In the genomic region with DNA sequence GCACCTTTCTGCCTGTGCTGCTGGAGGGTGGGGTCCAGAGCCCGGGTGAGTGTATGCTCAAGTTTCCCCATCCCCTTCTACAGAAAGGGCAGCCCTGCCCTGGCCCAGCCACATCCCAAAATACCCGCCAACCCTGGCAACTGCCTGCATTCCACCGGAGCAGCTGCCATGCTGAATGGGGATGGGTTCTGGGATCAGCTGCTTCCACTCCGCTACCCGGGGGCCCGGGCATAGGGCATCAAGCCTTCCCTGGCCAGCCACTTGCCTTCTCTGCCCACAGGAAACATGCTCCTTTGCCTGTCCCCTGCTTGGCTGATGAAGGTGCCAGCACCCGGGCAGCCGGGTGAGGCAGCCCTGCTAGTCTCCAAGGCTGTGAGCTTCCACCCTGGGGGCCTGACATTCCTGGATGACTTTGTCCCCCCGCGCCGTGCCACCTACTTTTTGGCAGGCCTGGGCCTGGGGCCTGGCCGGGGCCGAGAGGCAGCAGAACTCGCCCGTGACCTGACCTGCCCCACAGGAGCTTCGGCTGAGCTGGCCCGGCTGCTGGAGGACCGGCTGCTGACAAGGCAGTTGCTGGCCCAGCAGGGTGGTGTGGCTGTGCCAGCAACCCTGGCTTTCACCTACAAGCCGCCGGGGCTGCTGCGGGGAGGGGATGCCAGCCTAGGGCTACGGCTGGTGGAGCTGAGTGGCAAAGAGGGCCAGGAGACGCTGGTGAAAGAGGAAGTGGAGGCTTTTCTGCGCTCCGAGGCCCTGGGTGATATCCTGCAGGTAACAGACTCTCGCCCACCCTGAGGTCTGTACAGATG, we compare ENCODE assay signal across 10 cellular contexts. TPM values are rescaled to one million over a fixed set of nuclear protein-coding genes. Genes with fewer than 3 reads are reported as not detected.
DNase-seq lines count a peak whose midpoint lies in the region; ATAC-seq and TF ChIP-seq lines count a peak whose summit lies in the region.
"Had no signal": no experiment of that assay in that cellular context is flagged by ENCODE, and none has a peak within 500 bp of the region (broad histone marks: within the 10 kb centered on the region; RNA-seq: fewer than 3 reads in every experiment).

No MANE protein-coding gene starts in this region.

- H3K27ac ChIP-seq in CD4-positive, alpha-beta T cell (ENCODE audit: low read depth, low read length): peak overlapping the region; percentile 79
- H3K27ac ChIP-seq in KOPT-K1 (ENCODE audit: low read depth, low read length, poor library complexity, severe bottlenecking): peak overlapping the region; percentile 91

- peak in 6 of 10 experiments; percentile 39 to 63 (median 46) for DNase-seq in CD4-positive, alpha-beta T cell
- DNase-seq in naive B cell (peak; percentile 85), NCI-H1417 (lab: John Stamatoyannopoulos, UW) (no peak), omental fat pad (ENCODE audit: low spot score) (no peak), GOT3 (lab: John Stamatoyannopoulos, UW) (no peak)
- DNase-seq: KG1 had no signal

- peaks cover 4% of the 10 kb centered on the region for H3K36me3 Mint-ChIP-seq in CD4-positive, alpha-beta T cell (ENCODE audit: low read depth)
- no peaks in the 10 kb centered on the region for H3K36me3 Mint-ChIP-seq in activated naive CD8-positive, alpha-beta T cell
- no peaks in the 10 kb centered on the region for H3K36me3 Mint-ChIP-seq in naive B cell

- peaks cover 63% of the 10 kb centered on the region for H3K4me1 Mint-ChIP-seq in CD4-positive, alpha-beta T cell (ENCODE audit: low read depth)
- H3K4me1 Mint-ChIP-seq in activated naive CD8-positive, alpha-beta T cell (ENCODE audit: low read depth): peaks cover 48% of the 10 kb centered on the region
- H3K4me1 Mint-ChIP-seq in naive B cell: peaks cover 59 to 74% (median 65%) of the 10 kb centered on the region in 3 donors

- TF ChIP-seq CTCF in CD4-positive, alpha-beta T cell (IDR thresholded peaks at IDR 0.05): no peak
- no peak for TF ChIP-seq CTCF in omental fat pad (IDR thresholded peaks at IDR 0.05)

- no peaks in the 10 kb centered on the region for H3K27me3 Mint-ChIP-seq in CD4-positive, alpha-beta T cell
- no peaks in the 10 kb centered on the region for H3K27me3 Mint-ChIP-seq in activated naive CD8-positive, alpha-beta T cell
- no peaks in the 10 kb centered on the region for H3K27me3 Mint-ChIP-seq in naive B cell

- no peaks in the 10 kb centered on the region for H3K9me3 Mint-ChIP-seq in CD4-positive, alpha-beta T cell
- no peaks in the 10 kb centered on the region for H3K9me3 Mint-ChIP-seq in activated naive CD8-positive, alpha-beta T cell (ENCODE audit: low read depth)
- no peaks in the 10 kb centered on the region for H3K9me3 Mint-ChIP-seq in naive B cell

- intact Hi-C loops in CD4-positive, alpha-beta T cell (cut with DNase I, micrococcal nuclease): loop anchor here in 1 of 2 experiments (5.0 kb wide), 3 partner anchors 49 to 89 kb away; a partner anchor contains a TSS

- POLR2A ChIA-PET in CD4-positive, alpha-beta T cell (lab: Charles Lee): interaction anchor here (0.6 to 12.5 kb wide), 18 partner anchors 11 to 179 kb away, joined by 3 to 411 read pairs (median 4); a partner anchor contains a TSS

- CTCF ChIA-PET in CD4-positive, alpha-beta T cell (lab: Charles Lee): interaction anchor here (6.0 kb wide), 1 partner anchor 15 kb away, joined by 46 read pairs; a partner anchor contains a TSS

- peak; percentile 9 for ATAC-seq in CD4-positive, alpha-beta T cell (ENCODE audit: poor library complexity)
- ATAC-seq in naive B cell (ENCODE audit: low read depth in 2 of 2) (peak; percentile 63 to 65), omental fat pad (ENCODE audit: low FRiP score) (no peak), HG03457 (IDR thresholded peaks at IDR 0.05; ENCODE audit: unreplicated experiment) (no peak)

- no peaks in the 10 kb centered on the region for H3K9me3 ChIP-seq in CD4-positive, alpha-beta T cell (ENCODE audit: control insufficient read depth, low read length)
- H3K9me3 ChIP-seq in KOPT-K1 (ENCODE audit: insufficient read depth, low read length, poor library complexity, severe bottlenecking): no peaks in the 10 kb centered on the region

- peak overlapping the region; percentile 94 for H3K27ac Mint-ChIP-seq in CD4-positive, alpha-beta T cell
- peak overlapping the region; percentile 93 for H3K27ac Mint-ChIP-seq in activated naive CD8-positive, alpha-beta T cell
- H3K27ac Mint-ChIP-seq in naive B cell: peak overlapping the region in 5 of 6 donors; percentile 83 to 97 (median 89)
- H3K27ac Mint-ChIP-seq: progenitor cell of endocrine pancreas had no signal

- H3K4me3 Mint-ChIP-seq in CD4-positive, alpha-beta T cell: peak overlapping the region; percentile 90
- H3K4me3 Mint-ChIP-seq in activated naive CD8-positive, alpha-beta T cell: peak overlapping the region; percentile 85
- H3K4me3 Mint-ChIP-seq in naive B cell: peak overlapping the region; percentile 84 to 88 (median 85)

- no peaks in the 10 kb centered on the region for H3K36me3 ChIP-seq in KOPT-K1 (ENCODE audit: insufficient read depth, low read length)

- H3K27me3 ChIP-seq in CD4-positive, alpha-beta T cell (ENCODE audit: control insufficient read depth, insufficient read depth, low read length): no peaks in the 10 kb centered on the region

RNA-seq across cellular contexts. Expression of a gene that starts 3.2 kb away (rescaled TPM):
- total RNA-seq in CD4-positive, alpha-beta T cell: 1 to 10 TPM; 9.9 to 10.0 TPM
- 1 to 10 TPM in 5 of 6 donors, under 1 TPM in 1; 0.80 to 2.9 (median 1.7) TPM for polyA plus RNA-seq in naive B cell (ENCODE audit: low read depth in 6 of 6)
- total RNA-seq in omental fat pad: 10 to 100 TPM in 1 of 4 donors, 1 to 10 TPM in 2, under 1 TPM in 1; 0.47 to 42.6 (median 7.5) TPM

RNA-seq across cellular contexts. Expression of a gene that starts 9.6 kb away (rescaled TPM):
- 10 to 100 TPM; 69.3 to 72.0 TPM for total RNA-seq in CD4-positive, alpha-beta T cell
- 10 to 100 TPM; 37.9 to 54.7 (median 50.0) TPM for polyA plus RNA-seq in naive B cell (ENCODE audit: low read depth in 6 of 6)
- 10 to 100 TPM; 27.4 to 45.0 (median 30.7) TPM for total RNA-seq in omental fat pad

RNA-seq across cellular contexts. Expression of a gene that starts 14.8 kb away (rescaled TPM):
- total RNA-seq in CD4-positive, alpha-beta T cell: 100 to 1,000 TPM; 205 to 212 TPM
- 100 to 1,000 TPM; 190 to 304 (median 239) TPM for polyA plus RNA-seq in naive B cell (ENCODE audit: low read depth in 6 of 6)
- total RNA-seq in omental fat pad: 1 to 10 TPM; 1.6 to 7.1 (median 3.4) TPM

RNA-seq across cellular contexts. Expression of a gene that starts 17.0 kb away (rescaled TPM):
- total RNA-seq in CD4-positive, alpha-beta T cell: 10 to 100 TPM; 42.0 to 45.5 TPM
- polyA plus RNA-seq in naive B cell (ENCODE audit: low read depth in 6 of 6): 100 to 1,000 TPM; 492 to 795 (median 530) TPM
- total RNA-seq in omental fat pad: 100 to 1,000 TPM in 2 of 4 donors, 10 to 100 TPM in 2; 91.9 to 110 (median 97.6) TPM

RNA-seq across cellular contexts. Expression of a gene that starts 18.8 kb away (rescaled TPM):
- total RNA-seq in CD4-positive, alpha-beta T cell: 100 to 1,000 TPM; 129 to 134 TPM
- polyA plus RNA-seq in naive B cell (ENCODE audit: low read depth in 6 of 6): 1,000 to 10,000 TPM in 3 of 6 donors, 100 to 1,000 TPM in 3; 953 to 1,146 (median 1,009) TPM
- 1 to 10 TPM; 5.5 to 6.7 (median 6.3) TPM for total RNA-seq in omental fat pad

Comparison
In these comparisons a context has a peak if more than half of its experiments do, and no peak if none do; other contexts are left out.
1. ATAC-seq: peak in CD4-positive, alpha-beta T cell (single experiment) and naive B cell (2 of 2); none in omental fat pad (single experiment) and HG03457 (single experiment).
2. DNase-seq: peak in CD4-positive, alpha-beta T cell (6 of 10) and naive B cell (single experiment); none in NCI-H1417 (0 of 3), omental fat pad (single experiment) and GOT3 (single experiment).
3. RNA of a gene that starts 14.8 kb away (total RNA-seq): 205 to 212 TPM in CD4-positive, alpha-beta T cell; 1.6 to 7.1 TPM in omental fat pad; every median in the first group is over 10 times any median in the second.
4. Peak in every context shown above with its lines, with median percentiles within 50 percentile points of each other: H3K27ac Mint-ChIP-seq and H3K4me3 Mint-ChIP-seq.